1 cellular context compared by ENCODE assay signal in the genomic region with DNA sequence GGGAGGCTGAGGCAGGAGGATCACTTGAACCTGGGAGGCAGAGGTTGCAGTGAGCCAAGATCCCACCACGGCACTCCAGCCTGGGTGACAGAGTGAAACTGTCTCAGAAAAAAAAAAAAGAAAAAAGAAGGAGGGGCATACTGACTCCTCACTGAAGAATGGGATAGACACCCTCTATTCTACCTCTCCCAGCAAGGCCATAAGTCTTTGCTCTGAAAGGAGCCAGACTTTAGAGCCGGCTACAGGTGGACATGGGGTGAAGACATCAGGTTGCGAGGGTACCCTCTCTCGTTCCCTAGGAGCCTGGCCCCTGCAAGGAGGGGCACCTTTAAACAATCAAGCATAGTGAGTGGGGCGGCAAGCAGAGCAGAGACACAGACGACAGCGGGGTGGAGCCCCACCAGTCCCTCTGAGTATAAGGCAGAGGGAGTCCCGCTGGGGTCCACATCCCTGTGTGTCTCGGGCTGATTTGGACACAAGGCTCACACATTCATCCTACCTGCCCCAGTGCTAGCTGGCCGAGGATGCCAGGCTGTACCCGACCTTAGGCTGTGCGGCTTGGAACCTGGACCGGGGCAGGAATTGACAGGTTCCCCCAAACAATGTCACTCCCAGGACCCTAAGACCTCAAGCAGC.
TF ChIP-seq lines count a peak whose summit lies in the region.

No MANE protein-coding gene starts in this region.

TF ChIP-seq in WTC11, 78 proteins besides CTCF, POLR2A, EP300 and RAD21 (continued from another document):
- TF ChIP-seq, protein P1, sequence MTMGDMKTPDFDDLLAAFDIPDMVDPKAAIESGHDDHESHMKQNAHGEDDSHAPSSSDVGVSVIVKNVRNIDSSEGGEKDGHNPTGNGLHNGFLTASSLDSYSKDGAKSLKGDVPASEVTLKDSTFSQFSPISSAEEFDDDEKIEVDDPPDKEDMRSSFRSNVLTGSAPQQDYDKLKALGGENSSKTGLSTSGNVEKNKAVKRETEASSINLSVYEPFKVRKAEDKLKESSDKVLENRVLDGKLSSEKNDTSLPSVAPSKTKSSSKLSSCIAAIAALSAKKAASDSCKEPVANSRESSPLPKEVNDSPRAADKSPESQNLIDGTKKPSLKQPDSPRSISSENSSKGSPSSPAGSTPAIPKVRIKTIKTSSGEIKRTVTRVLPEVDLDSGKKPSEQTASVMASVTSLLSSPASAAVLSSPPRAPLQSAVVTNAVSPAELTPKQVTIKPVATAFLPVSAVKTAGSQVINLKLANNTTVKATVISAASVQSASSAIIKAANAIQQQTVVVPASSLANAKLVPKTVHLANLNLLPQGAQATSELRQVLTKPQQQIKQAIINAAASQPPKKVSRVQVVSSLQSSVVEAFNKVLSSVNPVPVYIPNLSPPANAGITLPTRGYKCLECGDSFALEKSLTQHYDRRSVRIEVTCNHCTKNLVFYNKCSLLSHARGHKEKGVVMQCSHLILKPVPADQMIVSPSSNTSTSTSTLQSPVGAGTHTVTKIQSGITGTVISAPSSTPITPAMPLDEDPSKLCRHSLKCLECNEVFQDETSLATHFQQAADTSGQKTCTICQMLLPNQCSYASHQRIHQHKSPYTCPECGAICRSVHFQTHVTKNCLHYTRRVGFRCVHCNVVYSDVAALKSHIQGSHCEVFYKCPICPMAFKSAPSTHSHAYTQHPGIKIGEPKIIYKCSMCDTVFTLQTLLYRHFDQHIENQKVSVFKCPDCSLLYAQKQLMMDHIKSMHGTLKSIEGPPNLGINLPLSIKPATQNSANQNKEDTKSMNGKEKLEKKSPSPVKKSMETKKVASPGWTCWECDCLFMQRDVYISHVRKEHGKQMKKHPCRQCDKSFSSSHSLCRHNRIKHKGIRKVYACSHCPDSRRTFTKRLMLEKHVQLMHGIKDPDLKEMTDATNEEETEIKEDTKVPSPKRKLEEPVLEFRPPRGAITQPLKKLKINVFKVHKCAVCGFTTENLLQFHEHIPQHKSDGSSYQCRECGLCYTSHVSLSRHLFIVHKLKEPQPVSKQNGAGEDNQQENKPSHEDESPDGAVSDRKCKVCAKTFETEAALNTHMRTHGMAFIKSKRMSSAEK (CRISPR knock-in tag; IDR thresholded peaks at IDR 0.05; ENCODE audit: borderline replicate concordance) = no peak
- TF ChIP-seq NFATC4 (CRISPR knock-in tag; IDR thresholded peaks at IDR 0.05) (no peak), ZNF263 (CRISPR knock-in tag; IDR thresholded peaks at IDR 0.05; ENCODE audit: low read depth) (no peak), E2F4 (CRISPR knock-in tag; IDR thresholded peaks at IDR 0.05; ENCODE audit: borderline replicate concordance, low read depth) (no peak)
- TF ChIP-seq, protein P2, sequence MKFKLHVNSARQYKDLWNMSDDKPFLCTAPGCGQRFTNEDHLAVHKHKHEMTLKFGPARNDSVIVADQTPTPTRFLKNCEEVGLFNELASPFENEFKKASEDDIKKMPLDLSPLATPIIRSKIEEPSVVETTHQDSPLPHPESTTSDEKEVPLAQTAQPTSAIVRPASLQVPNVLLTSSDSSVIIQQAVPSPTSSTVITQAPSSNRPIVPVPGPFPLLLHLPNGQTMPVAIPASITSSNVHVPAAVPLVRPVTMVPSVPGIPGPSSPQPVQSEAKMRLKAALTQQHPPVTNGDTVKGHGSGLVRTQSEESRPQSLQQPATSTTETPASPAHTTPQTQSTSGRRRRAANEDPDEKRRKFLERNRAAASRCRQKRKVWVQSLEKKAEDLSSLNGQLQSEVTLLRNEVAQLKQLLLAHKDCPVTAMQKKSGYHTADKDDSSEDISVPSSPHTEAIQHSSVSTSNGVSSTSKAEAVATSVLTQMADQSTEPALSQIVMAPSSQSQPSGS (CRISPR knock-in tag; IDR thresholded peaks at IDR 0.05; ENCODE audit: borderline replicate concordance, low read depth) = no peak
